17 cellular contexts compared by ENCODE assay signal in genomic region chr2:231914077-231914690, GRCh38. TPM values are rescaled to one million over a fixed set of nuclear protein-coding genes. Genes with fewer than 3 reads are reported as not detected.
A peak's percentile ranks its signal among the peaks of the same experiment; 100 is the strongest.
DNase-seq lines count a peak whose midpoint lies in the region; ATAC-seq and TF ChIP-seq lines count a peak whose summit lies in the region.
"Had no signal": no experiment of that assay in that cellular context is flagged by ENCODE, and none has a peak within 500 bp of the region (broad histone marks: within the 10 kb centered on the region; RNA-seq: fewer than 3 reads in every experiment).

No MANE protein-coding gene starts in this region.

- H3K18ac ChIP-seq in neuronal stem cell (ENCODE audit: low read length) = peak overlapping the region; percentile 19

- no peak for TF ChIP-seq CTCF in right atrium auricular region (IDR thresholded peaks at IDR 0.05)

- DNase-seq in Right ventricle myocardium inferior (ENCODE audit: missing footprints) = peak; percentile 66
- DNase-seq in right atrium auricular region (ENCODE audit: low spot score) = no peak
- DNase-seq in D341Med (ENCODE audit: low spot score) = peak; percentile 2
- no peak for DNase-seq in neuronal stem cell (ENCODE audit: low spot score)
- DNase-seq in stimulated activated naive B cell treated with anti-CD40 and anti-IgM and Interleukin-4, amounts not matched to agents 10 μg/mL and 1 μg/mL and 100 μg/mL, for 72 hours = no peak
- no peak for DNase-seq in anterior cingulate cortex (lab: John Stamatoyannopoulos, UW)
- no peak for DNase-seq in putamen (ENCODE audit: low spot score)
- DNase-seq: 8988T; AML-193; C1 segment of cervical spinal cord; CD4-positive, alpha-beta memory T cell; DMS153; GF-D8 had no signal

- peak overlapping the region; percentile 20 for H3K23ac ChIP-seq in neuronal stem cell (ENCODE audit: low read depth, low read length, poor library complexity)

- no peak overlapping the region for H2BK15ac ChIP-seq in neuronal stem cell (ENCODE audit: low read length)

- no peak overlapping the region for H2AFZ ChIP-seq in neuronal stem cell (ENCODE audit: low read length)

- H3K27ac ChIP-seq in right atrium auricular region (no peak overlapping the region), neuronal stem cell (replicated peaks; ENCODE audit: low read length) (no peak overlapping the region)

- no CpG with 5 or more reads among the region's 14 CpGs for WGBS in neuronal stem cell (ENCODE audit: extremely low coverage in 2 of 2, insufficient read length in 2 of 2, insufficient replicate concordance in 1 of 2), 2 donors

- H4K91ac ChIP-seq in neuronal stem cell (ENCODE audit: low read depth, low read length, poor library complexity) = no peak overlapping the region

- H3K4me1 ChIP-seq in right atrium auricular region (peaks cover 0 to 8% of the 10 kb centered on the region in 2 donors), neuronal stem cell (ENCODE audit: control insufficient read depth in 2 of 2, insufficient read depth in 1 of 2, low read depth in 1 of 2, low read length in 2 of 2) (no peaks in the 10 kb centered on the region)

- H3K4ac ChIP-seq in neuronal stem cell (ENCODE audit: low read length) = no peak overlapping the region

- no peak overlapping the region for H4K8ac ChIP-seq in neuronal stem cell (ENCODE audit: low read depth, low read length)

- H3K9me3 ChIP-seq in right atrium auricular region (no peaks in the 10 kb centered on the region), neuronal stem cell (replicated peaks in 1 of 2; ENCODE audit: control insufficient read depth in 2 of 2, insufficient read depth in 1 of 2, low read depth in 1 of 2, low read length in 2 of 2) (no peaks in the 10 kb centered on the region)

- no peak overlapping the region for H2BK5ac ChIP-seq in neuronal stem cell (ENCODE audit: low read length)

- ATAC-seq in Right ventricle myocardium inferior (no peak), esophagus mucosa (no peak)
- no peak for ATAC-seq in stimulated activated naive B cell treated with anti-CD40 and anti-IgM and Interleukin-4, amounts not matched to agents 10 μg/mL and 1 μg/mL and 100 μg/mL, for 72 hours (replicated peaks)
- ATAC-seq: HCT116 had no signal

- H3K14ac ChIP-seq in neuronal stem cell (ENCODE audit: low read length) = no peak overlapping the region

- no peak overlapping the region for H3K4me2 ChIP-seq in neuronal stem cell (ENCODE audit: insufficient read depth, low read length, poor library complexity, severe bottlenecking)

- H2AK5ac ChIP-seq in neuronal stem cell (ENCODE audit: low read depth, low read length) = no peak overlapping the region

- H3K27me3 ChIP-seq in right atrium auricular region (no peaks in the 10 kb centered on the region), neuronal stem cell (ENCODE audit: control insufficient read depth in 3 of 3, insufficient read depth in 3 of 3, low read depth in 1 of 3, low read length in 3 of 3) (peaks cover 0 to 16% (median 0%) of the 10 kb centered on the region in 3 experiments)

- peaks cover 0 to 8% of the 10 kb centered on the region in 2 donors for H3K27me3 Mint-ChIP-seq in stimulated activated naive B cell treated with anti-CD40 and anti-IgM and Interleukin-4, amounts not matched to agents 10 μg/mL and 1 μg/mL and 100 μg/mL, for 72 hours

- no peaks in the 10 kb centered on the region for H3K36me3 ChIP-seq in right atrium auricular region
- H3K36me3 ChIP-seq in neuronal stem cell (replicated peaks in 1 of 2; ENCODE audit: control insufficient read depth in 2 of 2, insufficient read depth in 2 of 2, low read length in 2 of 2) = no peaks in the 10 kb centered on the region

- H3K9me3 Mint-ChIP-seq in stimulated activated naive B cell treated with anti-CD40 and anti-IgM and Interleukin-4, amounts not matched to agents 10 μg/mL and 1 μg/mL and 100 μg/mL, for 72 hours = no peaks in the 10 kb centered on the region
- H3K9me3 Mint-ChIP-seq: CD4-positive, alpha-beta memory T cell had no signal

- H3K27ac Mint-ChIP-seq in stimulated activated naive B cell treated with anti-CD40 and anti-IgM and Interleukin-4, amounts not matched to agents 10 μg/mL and 1 μg/mL and 100 μg/mL, for 72 hours = peak overlapping the region; percentile 51
- H3K27ac Mint-ChIP-seq: CD4-positive, alpha-beta memory T cell had no signal

- H3K4me3 ChIP-seq in right atrium auricular region = no peak overlapping the region
- H3K4me3 ChIP-seq in neuronal stem cell (ENCODE audit: low read length in 2 of 2) = no peak overlapping the region

- H3K9ac ChIP-seq in neuronal stem cell (ENCODE audit: low read depth, low read length, poor library complexity) = no peak overlapping the region

- peaks cover 7 to 11% of the 10 kb centered on the region in 2 donors for H3K4me1 Mint-ChIP-seq in stimulated activated naive B cell treated with anti-CD40 and anti-IgM and Interleukin-4, amounts not matched to agents 10 μg/mL and 1 μg/mL and 100 μg/mL, for 72 hours

- no peak overlapping the region for H3K4me3 Mint-ChIP-seq in stimulated activated naive B cell treated with anti-CD40 and anti-IgM and Interleukin-4, amounts not matched to agents 10 μg/mL and 1 μg/mL and 100 μg/mL, for 72 hours
- H3K4me3 Mint-ChIP-seq: CD4-positive, alpha-beta memory T cell had no signal

- no peaks in the 10 kb centered on the region for H3K36me3 Mint-ChIP-seq in stimulated activated naive B cell treated with anti-CD40 and anti-IgM and Interleukin-4, amounts not matched to agents 10 μg/mL and 1 μg/mL and 100 μg/mL, for 72 hours
- H3K36me3 Mint-ChIP-seq: CD4-positive, alpha-beta memory T cell had no signal

- no peak overlapping the region for H2BK120ac ChIP-seq in neuronal stem cell (ENCODE audit: low read depth, low read length)

- no peak overlapping the region for H2BK12ac ChIP-seq in neuronal stem cell (ENCODE audit: low read length)

- intact Hi-C loops in Right ventricle myocardium inferior (cut with DNase I) = no loop called here

- H3K79me1 ChIP-seq in neuronal stem cell (ENCODE audit: low read depth, low read length) = no peaks in the 10 kb centered on the region

RNA-seq across cellular contexts. Expression of gene NPPC, which starts 12.0 kb away (rescaled TPM):
- 16.1 TPM for total RNA-seq in Right ventricle myocardium inferior
- 1 to 10 TPM in 1 of 2 donors, under 1 TPM in 1; 0.82 to 1.1 TPM for total RNA-seq in right atrium auricular region
- 0.32 TPM for polyA plus RNA-seq in neuronal stem cell (2013, experiment 1 of 2)
- polyA plus RNA-seq in neuronal stem cell (2013, experiment 2 of 2) = 0.35 TPM
- total RNA-seq in esophagus mucosa = 2.1 TPM
- total RNA-seq: CD4-positive, alpha-beta memory T cell; H4; HT1080 had no signal
- polyA plus RNA-seq: CD4-positive, alpha-beta memory T cell had no signal

RNA-seq across cellular contexts. Expression of gene DIS3L2, which starts 47.3 kb away (rescaled TPM):
- total RNA-seq in Right ventricle myocardium inferior (16.9 TPM), right atrium auricular region (10 to 100 TPM; 19.6 to 22.1 TPM), esophagus mucosa (25.0 TPM)
- 17.7 TPM for polyA plus RNA-seq in neuronal stem cell (2013, experiment 1 of 2)
- 18.0 TPM for polyA plus RNA-seq in neuronal stem cell (2013, experiment 2 of 2)

Comparison
In these comparisons a context has a peak if more than half of its experiments do, and no peak if none do; other contexts are left out.
1. DNase-seq: peak in Right ventricle myocardium inferior (single experiment) and D341Med (single experiment); none in right atrium auricular region (single experiment), neuronal stem cell (single experiment), stimulated activated naive B cell treated with anti-CD40 and anti-IgM and Interleukin-4, amounts not matched to agents 10 μg/mL and 1 μg/mL and 100 μg/mL, for 72 hours (single experiment), anterior cingulate cortex (0 of 58) and putamen (single experiment).